In the genomic region with DNA sequence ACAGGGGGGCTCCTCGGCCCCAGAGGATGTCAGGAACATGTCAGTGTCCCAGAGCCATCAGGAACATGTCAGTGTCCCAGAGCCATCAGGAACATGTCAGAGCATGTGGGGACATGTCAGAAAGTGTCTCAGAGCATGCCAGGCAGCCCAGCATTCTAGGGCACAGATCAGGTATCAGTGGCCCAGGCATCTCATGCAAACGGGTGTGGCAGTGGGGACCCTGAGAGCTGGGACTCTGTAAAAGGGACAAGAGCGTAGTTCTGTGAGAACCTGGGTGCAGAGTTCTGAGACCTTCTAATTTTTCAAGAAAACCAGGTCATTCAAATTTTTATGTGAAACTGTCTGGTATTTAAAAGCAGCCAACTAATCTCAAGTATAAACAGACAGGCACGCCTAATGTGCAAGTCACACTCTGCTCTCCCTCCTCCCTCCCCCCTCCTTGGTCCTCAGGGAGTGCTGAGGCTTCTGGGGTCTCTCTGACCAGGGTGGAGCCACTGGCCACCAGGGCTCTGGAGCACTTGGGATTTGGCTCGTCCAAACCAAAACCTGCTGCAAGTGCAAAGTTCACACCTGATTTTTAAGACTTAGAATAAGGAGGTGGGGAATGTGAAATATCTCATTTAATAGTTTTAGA, we compare ENCODE assay signal across 1 cellular context.
A peak's percentile ranks its signal among the peaks of the same experiment; 100 is the strongest.
TF ChIP-seq lines count a peak whose summit lies in the region.

No MANE protein-coding gene starts in this region.

TF ChIP-seq in K562, 482 proteins besides CTCF, POLR2A, EP300 and RAD21 (continued from another document):
- TF ChIP-seq HDAC3 (IDR thresholded peaks at IDR 0.05; ENCODE audit: borderline replicate concordance, partially characterized antibody), result no peak
- TF ChIP-seq ZKSCAN1 (IDR thresholded peaks at IDR 0.05; ENCODE audit: low read depth, low read length), result no peak
- peak; percentile 10 for TF ChIP-seq ADNP (tag; IDR thresholded peaks at IDR 0.05)
